In genomic region chr10:87715727-87716670, GRCh38 we compare ENCODE assay signal across 32 cellular contexts. TPM values are rescaled to one million over a fixed set of nuclear protein-coding genes. Genes with fewer than 3 reads are reported as not detected.
A peak's percentile ranks its signal among the peaks of the same experiment; 100 is the strongest.
DNase-seq lines count a peak whose midpoint lies in the region; ATAC-seq, FAIRE-seq and TF ChIP-seq lines count a peak whose summit lies in the region.
"Had no signal": no experiment of that assay in that cellular context is flagged by ENCODE, and none has a peak within 500 bp of the region (broad histone marks: within the 10 kb centered on the region; RNA-seq: fewer than 3 reads in every experiment).

No MANE protein-coding gene starts in this region.

- TF ChIP-seq POLR2A in right lobe of liver (IDR thresholded peaks at IDR 0.05) (no peak), HepG2 (IDR thresholded peaks at IDR 0.05; ENCODE audit: insufficient read depth in 1 of 2, low read depth in 2 of 2, low read length in 2 of 2) (no peak)

- H3K4me1 ChIP-seq in right lobe of liver (peaks cover 0 to 16% (median 2%) of the 10 kb centered on the region in 4 donors), HepG2 (ENCODE audit: insufficient read depth, low read length) (peaks cover 13% of the 10 kb centered on the region), psoas muscle (peaks cover 3% of the 10 kb centered on the region)
- H3K4me1 ChIP-seq: breast epithelium, colonic mucosa had no signal

- no peak overlapping the region for H3K9ac ChIP-seq in HepG2 (ENCODE audit: insufficient read depth, low read depth, low read length)

- no peaks in the 10 kb centered on the region for H4K20me1 ChIP-seq in HepG2 (ENCODE audit: insufficient read depth, low read length)

- H3K4me3 ChIP-seq in right lobe of liver = no peak overlapping the region
- no peak overlapping the region for H3K4me3 ChIP-seq in HepG2 (replicated peaks in 1 of 3; ENCODE audit: insufficient read depth in 1 of 3, low read depth in 2 of 3, low read length in 3 of 3)
- H3K4me3 ChIP-seq in psoas muscle = no peak overlapping the region
- H3K4me3 ChIP-seq: breast epithelium, colonic mucosa, ovary, SJSA1 had no signal

- in situ Hi-C loops in HepG2 (cut with HindIII; ENCODE audit: extremely low pct_ligation_motif_present, low pct_unique_long_range_greater_than_20kb) = no loop called here

- CTCF ChIA-PET in HepG2 (lab: Yijun Ruan, JAX; ENCODE audit: low intra/inter-chr PET ratio, low total read pairs) = no interaction called here

- FAIRE-seq in HepG2 (lab: Jason Lieb, UNC) = no peak
- FAIRE-seq: A204.1, frontal cortex, HTR-8/SVneo, urothelium cell line had no signal

- H3K79me2 ChIP-seq in HepG2 (ENCODE audit: insufficient read depth, low read length) = no peaks in the 10 kb centered on the region

- H3K27ac ChIP-seq in right lobe of liver = no peak overlapping the region
- H3K27ac ChIP-seq in HepG2 (ENCODE audit: extremely low read length, insufficient read depth, low read length) = no peak overlapping the region
- H3K27ac ChIP-seq in psoas muscle = peak overlapping the region; percentile 39
- H3K27ac ChIP-seq: colonic mucosa, SJSA1 had no signal

- H3K9me3 ChIP-seq in right lobe of liver (no peaks in the 10 kb centered on the region), HepG2 (ENCODE audit: low read length) (no peaks in the 10 kb centered on the region), psoas muscle (no peaks in the 10 kb centered on the region)
- H3K9me3 ChIP-seq: breast epithelium, colonic mucosa, ovary, SJSA1 had no signal

- no peaks in the 10 kb centered on the region for H3K27me3 ChIP-seq in right lobe of liver
- H3K27me3 ChIP-seq in HepG2 (ENCODE audit: control insufficient read depth in 1 of 2, insufficient read depth in 2 of 2, low read length in 2 of 2) = peaks cover 0 to 4% of the 10 kb centered on the region in 2 experiments; a peak in 1 of 5 replicates
- no peaks in the 10 kb centered on the region for H3K27me3 ChIP-seq in psoas muscle (ENCODE audit: insufficient read depth in 3 of 3, low read length in 2 of 3)
- H3K27me3 ChIP-seq: breast epithelium, colonic mucosa, ovary, SJSA1 had no signal

- H3K36me3 ChIP-seq in right lobe of liver (peaks cover 1 to 46% (median 20%) of the 10 kb centered on the region in 4 donors), HepG2 (replicated peaks in 1 of 2; ENCODE audit: control insufficient read depth in 1 of 2, insufficient read depth in 2 of 2, low read length in 2 of 2) (no peaks in the 10 kb centered on the region), psoas muscle (ENCODE audit: insufficient read depth in 1 of 2, low read depth in 1 of 2) (no peaks in the 10 kb centered on the region)
- H3K36me3 ChIP-seq: breast epithelium, colonic mucosa, ovary had no signal

- no peak overlapping the region for H3K4me2 ChIP-seq in HepG2 (ENCODE audit: low read depth, low read length)

- DNase-seq in right lobe of liver = peak in 1 of 3 donors; percentile 26
- DNase-seq in HepG2 (ENCODE audit: low spot score) = no peak
- DNase-seq in fibroblast of gingiva (ENCODE audit: low read depth) = peak; percentile 39
- DNase-seq in psoas muscle = no peak
- DNase-seq in T-helper 2 cell = no peak
- DNase-seq: activated CD4-positive, alpha-beta memory T cell treated with anti-CD3 and anti-CD28 coated beads for 36 hours; activated CD4-positive, CD25-positive, alpha-beta regulatory T cell treated with anti-CD3 and anti-CD28 coated beads, Interleukin-2, amount 50 U/mL, for 72 hours; activated CD8-positive, alpha-beta memory T cell treated with anti-CD3 and anti-CD28 coated beads, Interleukin-2, amount 50 U/mL, for 4 hours; activated naive CD4-positive, alpha-beta T cell treated with anti-CD3 and anti-CD28 coated beads, Interleukin-2, amount 10 ng/mL, durations not matched to agents 7 days and 5 days; amniotic stem cell; CD8-positive, alpha-beta memory T cell; colonic mucosa; DMS153; effector memory CD4-positive, alpha-beta T cell; H7; KG1; MM.1S; naive thymus-derived CD8-positive, alpha-beta T cell; NCI-H1436; NCI-H345; NCI-H748 treated with DMSO at 0.1 percent for 48 hours; ovary; stimulated activated naive CD4-positive, alpha-beta T cell had no signal

- no peak overlapping the region for H2AFZ ChIP-seq in HepG2 (ENCODE audit: low read length)

- no peak for TF ChIP-seq EP300 in HepG2 (IDR thresholded peaks at IDR 0.05; ENCODE audit: low read depth in 2 of 2, low read length in 2 of 2)
- no peak for TF ChIP-seq EP300 in HepG2 (CRISPR knock-in tag; IDR thresholded peaks at IDR 0.05; ENCODE audit: borderline replicate concordance)

- intact Hi-C loops in right lobe of liver (cut with DNase I) = no loop called here
- intact Hi-C loops in HepG2 (cut with micrococcal nuclease; ENCODE audit: unreplicated experiment) = no loop called here
- intact Hi-C loops in psoas muscle (cut with DNase I) = no loop called here

- POLR2A ChIA-PET in HepG2 (lab: Yijun Ruan, JAX) = no interaction called here

- TF ChIP-seq CTCF in right lobe of liver (IDR thresholded peaks at IDR 0.05) (no peak), HepG2 (CRISPR knock-in tag; IDR thresholded peaks at IDR 0.05) (no peak), psoas muscle (IDR thresholded peaks at IDR 0.05) (no peak)

- 65% methylated on average over 7 of the region's 7 CpGs for WGBS in right lobe of liver (ENCODE audit: insufficient coverage, low coverage, low lambda C conversion rate, missing lambda C conversion rate)
- WGBS in HepG2 (ENCODE audit: low lambda C conversion rate) = 54% methylated on average over 7 of the region's 7 CpGs
- 56 to 68% (median 63%) methylated on average over 7 of the region's 7 CpGs for WGBS in psoas muscle, 3 donors

- no TSS peak for BruUV-seq in HepG2 (replicated peaks; lab: Mats Ljungman, UMichigan)

- no peak for TF ChIP-seq RAD21 in HepG2 (CRISPR knock-in tag; IDR thresholded peaks at IDR 0.05)

- ATAC-seq in right lobe of liver (peak in 3 of 4 donors; percentile 45 to 78 (median 71)), HepG2 (no peak), psoas muscle (no peak), GM19455 (IDR thresholded peaks at IDR 0.05; ENCODE audit: unreplicated experiment) (no peak), GM21619 (IDR thresholded peaks at IDR 0.05; ENCODE audit: unreplicated experiment) (no peak), HG03442 (IDR thresholded peaks at IDR 0.05; ENCODE audit: unreplicated experiment) (no peak)
- ATAC-seq: naive thymus-derived CD8-positive, alpha-beta T cell had no signal

TF ChIP-seq in HepG2, 621 proteins besides CTCF, POLR2A, EP300 and RAD21 (continues in another document):
- TF ChIP-seq TERF1 (CRISPR knock-in tag; IDR thresholded peaks at IDR 0.05) (no peak), GPBP1L1 (CRISPR knock-in tag; IDR thresholded peaks at IDR 0.05) (no peak), POLR2AphosphoS5 (IDR thresholded peaks at IDR 0.05; ENCODE audit: low read depth, low read length) (no peak), HNRNPUL1 (IDR thresholded peaks at IDR 0.05; ENCODE audit: low read depth, low read length) (no peak), BCL6 (CRISPR knock-in tag; IDR thresholded peaks at IDR 0.05) (no peak)

RNA-seq across cellular contexts. Expression of gene PAPSS2, which starts 56.3 kb away (rescaled TPM):
- total RNA-seq in right lobe of liver (100 to 1,000 TPM in 4 of 6 experiments, 10 to 100 TPM in 2; 65.3 to 158 (median 105) TPM), HepG2 (2016; rRNA removed; fragmentation: Illumina TruSeq; extraction: Trizol) (0.11 and 0.17 TPM in 2 replicates), psoas muscle (10 to 100 TPM in 1 of 4 donors, 1 to 10 TPM in 3; 3.8 to 11.0 (median 5.2) TPM)
- total RNA-seq in HepG2 (2016; cell fraction: cytosol; rRNA removed; fragmentation: Illumina TruSeq; extraction: Trizol; ENCODE audit: low read depth) = not detected in 2 replicates
- total RNA-seq in HepG2 (2016; cell fraction: insoluble cytoplasmic fraction; rRNA removed; fragmentation: Illumina TruSeq; extraction: Trizol) = 0.13 and 0.58 TPM in 2 replicates
- 0.09 and 0.17 TPM in 2 replicates for total RNA-seq in HepG2 (2016; cell fraction: membrane; rRNA removed; fragmentation: Illumina TruSeq; extraction: Trizol)
- 0.09 TPM in 2 replicates for total RNA-seq in HepG2 (2016; cell fraction: nucleus; rRNA removed; fragmentation: Illumina TruSeq; extraction: Trizol)
- polyA plus RNA-seq in HepG2 (2011; rRNA removed) (0.12 and 0.21 TPM in 2 replicates), psoas muscle (1 to 10 TPM; 2.0 to 2.9 (median 2.8) TPM)
- 0.11 and 0.22 TPM in 2 replicates for polyA plus RNA-seq in HepG2 (2011; cell fraction: cytosol; rRNA removed)
- 0.11 and 0.14 TPM in 2 replicates for polyA plus RNA-seq in HepG2 (2011; cell fraction: nucleus; rRNA removed)
- 0.17 and 0.24 TPM in 2 replicates for polyA plus RNA-seq in HepG2 (2012)
- 0.09 and 0.28 TPM in 2 replicates for polyA plus RNA-seq in HepG2 (2016; cell fraction: cytosol; fragmentation: Illumina TruSeq; extraction: Trizol; ENCODE audit: low read depth)
- polyA plus RNA-seq in HepG2 (2016; cell fraction: insoluble cytoplasmic fraction; fragmentation: Illumina TruSeq; extraction: Trizol; ENCODE audit: low read depth) = 0.20 and 0.27 TPM in 2 replicates
- polyA plus RNA-seq in HepG2 (2016; cell fraction: membrane; fragmentation: Illumina TruSeq; extraction: Trizol; ENCODE audit: low read depth) = 0.09 and 0.24 TPM in 2 replicates
- polyA plus RNA-seq in HepG2 (2016; cell fraction: nucleus; fragmentation: Illumina TruSeq; extraction: Trizol; ENCODE audit: insufficient read depth, low read depth) = 0.19 and 0.27 TPM in 2 replicates
- 6.3 TPM in 1 of 2 replicates, not detected in the other for polyA minus RNA-seq in HepG2 (2011; rRNA and poly(A)+ RNA removed; ENCODE audit: low replicate concordance)
- polyA minus RNA-seq in HepG2 (2011; cell fraction: cytosol; rRNA and poly(A)+ RNA removed) = 0.10 and 2.5 TPM in 2 replicates
- 0.13 and 0.25 TPM in 2 replicates for polyA minus RNA-seq in HepG2 (2011; cell fraction: nucleus; rRNA and poly(A)+ RNA removed)

Comparison
In these comparisons a context has a peak if more than half of its experiments do, and no peak if none do; other contexts are left out.
1. ATAC-seq: peak in right lobe of liver (3 of 4); none in HepG2 (single experiment), psoas muscle (0 of 4), GM19455 (single experiment), GM21619 (single experiment) and HG03442 (single experiment).
2. RNA of gene PAPSS2, which starts 56.3 kb away (total RNA-seq): 65.3 to 158 TPM in right lobe of liver; 3.8 to 11.0 TPM in psoas muscle and 0.09 to 0.58 TPM in HepG2; every median in the first group is over 4 times any median in the second.